Comparison of ENCODE assay signal across 1 cellular context in the genomic region with DNA sequence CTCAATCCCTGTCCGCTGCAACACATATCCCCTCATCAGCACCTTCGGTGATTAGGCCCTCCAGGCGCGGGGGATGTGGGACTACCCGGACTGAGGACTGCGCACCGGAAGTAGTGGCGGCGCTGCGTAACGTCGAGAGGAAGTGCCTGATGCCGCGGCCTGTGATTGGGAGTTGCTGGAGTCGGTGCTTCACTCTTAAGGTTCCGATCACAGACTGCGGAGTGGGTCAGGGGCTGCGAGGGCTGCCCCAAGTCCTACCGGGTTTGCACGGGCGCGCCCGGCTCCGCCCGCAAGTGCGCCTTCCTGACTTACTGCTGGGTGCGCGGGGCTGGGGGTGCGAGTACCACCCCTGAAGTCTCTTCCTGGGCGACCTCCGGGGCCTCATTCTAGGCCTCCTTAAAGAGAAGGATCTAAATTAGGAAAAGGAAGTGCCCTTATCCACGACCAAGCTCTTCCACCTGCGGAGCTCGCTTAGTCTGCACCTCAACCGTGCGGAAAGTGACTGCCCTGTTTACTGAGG.
A peak's percentile ranks its signal among the peaks of the same experiment; 100 is the strongest.
TF ChIP-seq lines count a peak whose summit lies in the region.

A gene (plus strand): TSS at position 192 of the 520 bp plus-strand sequence. CDS start 1,822 bp downstream, outside the sequence.

TF ChIP-seq in IMR-90, 13 proteins besides CTCF, POLR2A, EP300 and RAD21 (continued from another document):
- TF ChIP-seq, protein P1, sequence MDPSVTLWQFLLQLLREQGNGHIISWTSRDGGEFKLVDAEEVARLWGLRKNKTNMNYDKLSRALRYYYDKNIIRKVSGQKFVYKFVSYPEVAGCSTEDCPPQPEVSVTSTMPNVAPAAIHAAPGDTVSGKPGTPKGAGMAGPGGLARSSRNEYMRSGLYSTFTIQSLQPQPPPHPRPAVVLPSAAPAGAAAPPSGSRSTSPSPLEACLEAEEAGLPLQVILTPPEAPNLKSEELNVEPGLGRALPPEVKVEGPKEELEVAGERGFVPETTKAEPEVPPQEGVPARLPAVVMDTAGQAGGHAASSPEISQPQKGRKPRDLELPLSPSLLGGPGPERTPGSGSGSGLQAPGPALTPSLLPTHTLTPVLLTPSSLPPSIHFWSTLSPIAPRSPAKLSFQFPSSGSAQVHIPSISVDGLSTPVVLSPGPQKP (IDR thresholded peaks at IDR 0.05; ENCODE audit: borderline replicate concordance, low read depth, low read length): peak; percentile 45; the same call in 1 of the 2 replicates
- TF ChIP-seq, protein P2, sequence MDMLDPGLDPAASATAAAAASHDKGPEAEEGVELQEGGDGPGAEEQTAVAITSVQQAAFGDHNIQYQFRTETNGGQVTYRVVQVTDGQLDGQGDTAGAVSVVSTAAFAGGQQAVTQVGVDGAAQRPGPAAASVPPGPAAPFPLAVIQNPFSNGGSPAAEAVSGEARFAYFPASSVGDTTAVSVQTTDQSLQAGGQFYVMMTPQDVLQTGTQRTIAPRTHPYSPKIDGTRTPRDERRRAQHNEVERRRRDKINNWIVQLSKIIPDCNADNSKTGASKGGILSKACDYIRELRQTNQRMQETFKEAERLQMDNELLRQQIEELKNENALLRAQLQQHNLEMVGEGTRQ (IDR thresholded peaks at IDR 0.05; ENCODE audit: low read depth, low read length): no peak
- TF ChIP-seq MXI1 (IDR thresholded peaks at IDR 0.05; ENCODE audit: borderline replicate concordance, low read depth, low read length): 0 out of 2 replicates have a peak, but pooled peaks have one; percentile 11
- peak; percentile 52 for TF ChIP-seq MAFK (IDR thresholded peaks at IDR 0.05; ENCODE audit: low read depth, low read length)
- TF ChIP-seq FOS (IDR thresholded peaks at IDR 0.05; ENCODE audit: low read depth, low read length): no peak
- TF ChIP-seq CHD1 (IDR thresholded peaks at IDR 0.05; ENCODE audit: low read depth, low read length): no peak
- TF ChIP-seq SMC3 (IDR thresholded peaks at IDR 0.05; ENCODE audit: low read depth, low read length): 0 out of 2 replicates have a peak, but pooled peaks have one; percentile 4
- TF ChIP-seq MAZ (IDR thresholded peaks at IDR 0.05; ENCODE audit: borderline replicate concordance, low read depth, low read length): peak; percentile 76; the same call in 1 of the 2 replicates
